ENCODE assay signal across 1 cellular context in the genomic region with DNA sequence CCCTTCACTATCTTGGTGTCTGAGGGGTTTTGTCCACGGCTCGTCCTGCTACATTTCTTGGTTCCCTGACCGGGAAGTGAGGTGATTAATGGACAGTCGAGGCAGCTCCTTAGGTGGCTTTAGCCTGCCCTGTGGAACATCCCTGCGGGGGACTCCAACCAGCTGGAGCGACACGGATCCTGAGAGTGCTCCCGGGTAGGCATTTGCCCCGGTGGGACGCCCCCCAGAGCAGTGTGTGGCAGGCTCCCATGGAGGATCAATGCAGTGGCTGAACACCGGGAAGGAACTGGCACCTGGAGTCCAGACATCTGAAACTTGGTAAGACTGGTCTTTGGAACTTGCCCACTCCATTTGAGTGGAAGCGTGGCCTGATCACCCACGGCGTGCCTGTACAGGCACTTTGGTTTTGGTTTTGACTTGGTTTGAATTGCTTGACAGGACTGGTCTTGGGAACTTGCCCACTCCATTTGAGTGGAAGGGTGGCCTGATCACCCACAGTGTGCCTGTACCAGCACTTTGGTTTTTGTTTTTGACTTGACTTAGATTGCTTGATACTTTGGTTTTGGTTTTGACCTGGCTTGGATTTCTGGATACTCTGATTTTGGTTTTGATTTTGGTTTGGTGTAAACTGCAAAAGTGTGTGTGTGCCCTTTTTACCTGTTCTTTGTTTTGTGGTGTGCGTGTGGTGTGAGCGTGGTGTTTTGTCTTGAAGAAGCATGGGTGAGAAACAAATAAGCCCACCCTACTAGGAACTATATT.
TF ChIP-seq lines count a peak whose summit lies in the region.
"Not testable (repeated sequence)": the region's sequence is repeated elsewhere in the genome, so short reads cannot be mapped to it uniquely, and the experiment has no call there.

No MANE protein-coding gene starts in this region.

TF ChIP-seq in K562, 482 proteins besides CTCF, POLR2A, EP300 and RAD21:
- peak; percentile 100 for TF ChIP-seq KDM1A (IDR thresholded peaks at IDR 0.05)
- TF ChIP-seq HDAC1 (IDR thresholded peaks at IDR 0.05) = peak; percentile 18 to 98; a peak in 2 of 4 replicates
- TF ChIP-seq, protein P1, sequence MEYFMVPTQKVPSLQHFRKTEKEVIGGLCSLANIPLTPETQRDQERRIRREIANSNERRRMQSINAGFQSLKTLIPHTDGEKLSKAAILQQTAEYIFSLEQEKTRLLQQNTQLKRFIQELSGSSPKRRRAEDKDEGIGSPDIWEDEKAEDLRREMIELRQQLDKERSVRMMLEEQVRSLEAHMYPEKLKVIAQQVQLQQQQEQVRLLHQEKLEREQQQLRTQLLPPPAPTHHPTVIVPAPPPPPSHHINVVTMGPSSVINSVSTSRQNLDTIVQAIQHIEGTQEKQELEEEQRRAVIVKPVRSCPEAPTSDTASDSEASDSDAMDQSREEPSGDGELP (CRISPR knock-in tag; IDR thresholded peaks at IDR 0.05; ENCODE audit: borderline replicate concordance) = peak; percentile 64; the same call in 1 of the 2 replicates
- TF ChIP-seq HDAC2 (IDR thresholded peaks at IDR 0.05) = peak; percentile 95
- TF ChIP-seq, protein P2, sequence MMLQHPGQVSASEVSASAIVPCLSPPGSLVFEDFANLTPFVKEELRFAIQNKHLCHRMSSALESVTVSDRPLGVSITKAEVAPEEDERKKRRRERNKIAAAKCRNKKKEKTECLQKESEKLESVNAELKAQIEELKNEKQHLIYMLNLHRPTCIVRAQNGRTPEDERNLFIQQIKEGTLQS (IDR thresholded peaks at IDR 0.05) = 0 out of 2 replicates have a peak, but pooled peaks have one; percentile 12
- TF ChIP-seq, protein P2 (CRISPR knock-in tag; conservative IDR thresholded peaks at IDR 0.05) = not testable (repeated sequence)
- TF ChIP-seq DACH1 (IDR thresholded peaks at IDR 0.05; ENCODE audit: partially characterized antibody) = peak; percentile 65
- peak in 1 of 2 experiments; percentile 68; a peak in 2 of 4 replicates for TF ChIP-seq MNT (conservative IDR thresholded peaks at IDR 0.05)
TF ChIP-seq in K562: peak in this region for 7; not testable (repeated sequence) for 475.
